ENCODE assay signal across 14 cellular contexts in genomic region chr15:67290319-67290718, GRCh38. TPM values are rescaled to one million over a fixed set of nuclear protein-coding genes. Genes with fewer than 3 reads are reported as not detected.
"Had no signal": no experiment of that assay in that cellular context is flagged by ENCODE, and none has a peak within 500 bp of the region (broad histone marks: within the 10 kb centered on the region; RNA-seq: fewer than 3 reads in every experiment).

No MANE protein-coding gene starts in this region.

- H3K4me3 Mint-ChIP-seq: naive B cell; stimulated activated naive CD8-positive, alpha-beta T cell treated with anti-CD3 and anti-CD28 coated beads, Interleukin-15, Interleukin-2, amounts not matched to agents 100 ng/mL and 50 ng/mL, for 24 hours had no signal

- H3K4me1 ChIP-seq: ascending aorta, gastrocnemius medialis, spleen, testis had no signal

- H3K27me3 ChIP-seq: ascending aorta, cardiac muscle cell, gastrocnemius medialis, ovary, spleen, testis had no signal

- H3K27ac ChIP-seq: ascending aorta, cardiac muscle cell, gastrocnemius medialis, ovary, spleen, testis had no signal

- ATAC-seq: gastrocnemius medialis, left colon, sciatic nerve had no signal

- H3K27ac Mint-ChIP-seq: naive B cell; stimulated activated naive CD8-positive, alpha-beta T cell treated with anti-CD3 and anti-CD28 coated beads, Interleukin-15, Interleukin-2, amounts not matched to agents 100 ng/mL and 50 ng/mL, for 24 hours had no signal

- FAIRE-seq: colon had no signal

- H3K9me3 ChIP-seq: ovary, testis had no signal

- H3K4me3 ChIP-seq: ascending aorta, cardiac muscle cell, gastrocnemius medialis, lung, ovary, spleen, testis had no signal

- DNase-seq: activated naive CD4-positive, alpha-beta T cell; gastrocnemius medialis; left colon; naive B cell; ovary; spleen; SW 1271; testis had no signal

- H3K36me3 ChIP-seq: ascending aorta, cardiac muscle cell, gastrocnemius medialis, ovary, spleen had no signal

- H3K4me1 Mint-ChIP-seq: naive B cell had no signal

RNA-seq across cellular contexts. Expression of gene IQCH, which starts 35.7 kb away (rescaled TPM):
- total RNA-seq: ascending aorta had no signal
